In the genomic region with DNA sequence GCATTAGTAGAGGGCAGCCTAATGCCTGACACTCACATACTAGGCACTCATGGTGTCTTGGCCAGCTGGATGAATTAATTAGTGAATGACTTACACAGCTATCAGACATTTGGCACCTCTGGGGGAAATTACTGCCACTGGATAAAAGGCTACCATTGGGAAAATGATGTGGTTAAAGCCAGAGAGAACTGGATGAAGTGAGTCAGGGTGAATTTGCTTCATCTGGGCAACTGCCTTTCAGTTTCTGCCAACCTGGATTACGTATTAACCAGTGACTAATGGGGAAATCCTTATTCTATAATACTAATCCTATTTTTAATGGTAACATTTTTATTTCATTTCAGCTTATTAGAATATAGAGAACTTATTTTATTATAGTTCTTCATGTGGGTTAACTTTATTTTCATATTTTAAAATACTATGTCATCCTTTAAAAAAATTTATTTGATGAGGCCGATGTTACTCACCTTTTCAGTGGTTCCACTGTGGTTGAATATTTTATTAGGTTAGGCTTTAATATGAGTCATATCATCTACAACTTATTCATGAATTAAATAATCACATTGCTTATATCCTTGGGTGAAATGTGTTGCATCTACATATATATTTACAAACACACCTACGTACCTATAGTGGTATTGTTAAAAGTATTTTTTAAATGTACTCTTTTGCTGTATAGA, we compare ENCODE assay signal across 9 cellular contexts.
A peak's percentile ranks its signal among the peaks of the same experiment; 100 is the strongest.
DNase-seq lines count a peak whose midpoint lies in the region; ATAC-seq lines count a peak whose summit lies in the region.
"Had no signal": no experiment of that assay in that cellular context is flagged by ENCODE, and none has a peak within 500 bp of the region (broad histone marks: within the 10 kb centered on the region; RNA-seq: fewer than 3 reads in every experiment).

No MANE protein-coding gene starts in this region.

- H3K27me3 Mint-ChIP-seq in naive thymus-derived CD4-positive, alpha-beta T cell = peaks cover 7 to 15% (median 13%) of the 10 kb centered on the region in 5 donors

- no peak overlapping the region for H3K27ac Mint-ChIP-seq in naive thymus-derived CD4-positive, alpha-beta T cell

- no peaks in the 10 kb centered on the region for H3K4me1 ChIP-seq in naive thymus-derived CD4-positive, alpha-beta T cell (ENCODE audit: control insufficient read depth in 2 of 2, insufficient read depth in 2 of 2, low read length in 2 of 2)

- DNase-seq in AG08395 (ENCODE audit: low spot score) (peak; percentile 66), NCI-H2081 treated with DMSO at 0.1 percent for 48 hours (lab: John Stamatoyannopoulos, UW) (peak; percentile 27), glomerular visceral epithelial cell (ENCODE audit: extremely low spot score) (peak; percentile 93), NOMO-1 (lab: John Stamatoyannopoulos, UW; ENCODE audit: unreplicated experiment in 2 of 2) (no peak), T-helper 2 cell (no peak), SK-N-DZ (ENCODE audit: low spot score) (no peak)
- DNase-seq in naive thymus-derived CD4-positive, alpha-beta T cell = no peak
- DNase-seq: heart left ventricle had no signal

- ATAC-seq in GM21529 (IDR thresholded peaks at IDR 0.05; ENCODE audit: unreplicated experiment) = peak; percentile 66
- ATAC-seq in naive thymus-derived CD4-positive, alpha-beta T cell = no peak

- H3K4me3 Mint-ChIP-seq in naive thymus-derived CD4-positive, alpha-beta T cell = no peak overlapping the region

- CTCF ChIA-PET in naive thymus-derived CD4-positive, alpha-beta T cell (lab: Charles Lee) = no interaction called here

- no peak overlapping the region for H3K27ac ChIP-seq in naive thymus-derived CD4-positive, alpha-beta T cell (ENCODE audit: low read depth, low read length)

- no peak overlapping the region for H3K4me3 ChIP-seq in naive thymus-derived CD4-positive, alpha-beta T cell (ENCODE audit: low read length)
- H3K4me3 ChIP-seq: heart left ventricle had no signal

- peaks cover 0 to 2% (median 0%) of the 10 kb centered on the region in 11 donors for H3K9me3 Mint-ChIP-seq in naive thymus-derived CD4-positive, alpha-beta T cell

- no peaks in the 10 kb centered on the region for H3K36me3 ChIP-seq in naive thymus-derived CD4-positive, alpha-beta T cell (ENCODE audit: control insufficient read depth in 2 of 3, insufficient read depth in 3 of 3, low read length in 3 of 3)

- H3K36me3 Mint-ChIP-seq in naive thymus-derived CD4-positive, alpha-beta T cell = no peaks in the 10 kb centered on the region

- intact Hi-C loops in naive thymus-derived CD4-positive, alpha-beta T cell (cut with micrococcal nuclease) = no loop called here

- no peaks in the 10 kb centered on the region for H3K27me3 ChIP-seq in naive thymus-derived CD4-positive, alpha-beta T cell (ENCODE audit: control insufficient read depth in 2 of 2, insufficient read depth in 2 of 2, low read length in 2 of 2)
- H3K27me3 ChIP-seq: heart left ventricle had no signal

- no peaks in the 10 kb centered on the region for H3K9me3 ChIP-seq in naive thymus-derived CD4-positive, alpha-beta T cell (ENCODE audit: control insufficient read depth in 2 of 3, low read length in 3 of 3)
- H3K9me3 ChIP-seq: heart left ventricle had no signal

- POLR2A ChIA-PET in naive thymus-derived CD4-positive, alpha-beta T cell (lab: Charles Lee) = no interaction called here

- H3K4me1 Mint-ChIP-seq in naive thymus-derived CD4-positive, alpha-beta T cell = peaks cover 0 to 3% (median 0%) of the 10 kb centered on the region in 7 donors

Comparison
In these comparisons a context has a peak if more than half of its experiments do, and no peak if none do; other contexts are left out.
1. DNase-seq: peak in AG08395 (single experiment), NCI-H2081 treated with DMSO at 0.1 percent for 48 hours (single experiment) and glomerular visceral epithelial cell (single experiment); none in NOMO-1 (0 of 2), T-helper 2 cell (0 of 5), naive thymus-derived CD4-positive, alpha-beta T cell (0 of 9) and SK-N-DZ (single experiment).